8 cellular contexts compared by ENCODE assay signal in genomic region chr17:68511671-68512246, GRCh38. TPM values are rescaled to one million over a fixed set of nuclear protein-coding genes. Genes with fewer than 3 reads are reported as not detected.
DNase-seq lines count a peak whose midpoint lies in the region; ATAC-seq lines count a peak whose summit lies in the region.

No MANE protein-coding gene starts in this region.

- peak overlapping the region; percentile 88 for H3K27ac ChIP-seq in epithelial cell of prostate

- ATAC-seq in GM19025 (IDR thresholded peaks at IDR 0.05; ENCODE audit: low read depth, unreplicated experiment) (peak; percentile 45), HG03280 (IDR thresholded peaks at IDR 0.05; ENCODE audit: unreplicated experiment) (peak; percentile 48)

- DNase-seq in C1 segment of cervical spinal cord (lab: John Stamatoyannopoulos, UW) (peak; percentile 72 to 95 (median 89)), NCI-H526 (lab: John Stamatoyannopoulos, UW) (peak; percentile 90), epithelial cell of prostate (ENCODE audit: low read depth, low spot score) (no peak), mucosa of gallbladder (ENCODE audit: low spot score) (peak; percentile 66)
- peak; percentile 41 for DNase-seq in activated CD8-positive, alpha-beta memory T cell treated with anti-CD3 and anti-CD28 coated beads, Interleukin-2, amount 50 U/mL, for 1 hour (ENCODE audit: extremely low read depth)
- DNase-seq in stimulated activated CD8-positive, alpha-beta memory T cell treated with anti-CD3 and anti-CD28 coated beads, Interleukin-7, amount 100 ng/mL, for 1 hour (ENCODE audit: low read depth in 2 of 2): peak; percentile 43 to 60

RNA-seq across cellular contexts. Expression of gene PRKAR1A, which starts 0.5 kb away (rescaled TPM):
- total RNA-seq in mucosa of gallbladder: 258 TPM

RNA-seq across cellular contexts. Expression of gene WIPI1, which starts 54.5 kb away (rescaled TPM):
- total RNA-seq in mucosa of gallbladder: 61.9 TPM
